In genomic region chr19:5131031-5131865, GRCh38 we compare ENCODE assay signal across 8 cellular contexts.
DNase-seq lines count a peak whose midpoint lies in the region; ATAC-seq, FAIRE-seq and TF ChIP-seq lines count a peak whose summit lies in the region.

No MANE protein-coding gene starts in this region.

- H2BK5ac ChIP-seq in H1 (ENCODE audit: low read depth, low read length), result peak overlapping the region; percentile 87; the same call in 1 of the 2 replicates

- H3K9me3 Mint-ChIP-seq in Caco-2 (ENCODE audit: unreplicated experiment), result no peaks in the 10 kb centered on the region

- H3K4me3 Mint-ChIP-seq in Caco-2 (ENCODE audit: unreplicated experiment), result no peak overlapping the region

- POLR2A ChIA-PET in Caco-2 (lab: Charles Lee) (no interaction called here), H1 (lab: Charles Lee; ENCODE audit: partially characterized antibody) (interaction anchor here (1.2 to 2.3 kb wide), 2 partner anchors 22 to 79 kb away, joined by 3 to 5 read pairs; no protein-coding TSS in a partner anchor)

- H3K27me3 Mint-ChIP-seq in Caco-2 (ENCODE audit: insufficient read depth, unreplicated experiment), result no peaks in the 10 kb centered on the region

- H3K36me3 ChIP-seq in Caco-2 (ENCODE audit: control insufficient read depth, insufficient read depth, low read length) (no peaks in the 10 kb centered on the region; the same call in 1 of the 2 replicates), H1 (ENCODE audit: control insufficient read depth in 2 of 4, insufficient read depth in 4 of 4, low read length in 3 of 4) (peaks cover 5 to 14% (median 8%) of the 10 kb centered on the region in 4 experiments; a peak in 4 of 8 replicates)

- H3K4ac ChIP-seq in H1 (replicated peaks; ENCODE audit: insufficient read length, low read depth, low read length), result peak overlapping the region; percentile 85

- H2AFZ ChIP-seq in H1 (ENCODE audit: low read length), result no peak overlapping the region

- no peak overlapping the region for H2AK5ac ChIP-seq in H1 (ENCODE audit: low read depth, low read length)

- peak overlapping the region; percentile 56 for H3K27ac Mint-ChIP-seq in Caco-2 (ENCODE audit: unreplicated experiment)

- no peaks in the 10 kb centered on the region for H3K79me2 ChIP-seq in H1 (ENCODE audit: control insufficient read depth in 1 of 2, insufficient read depth in 2 of 2, low read length in 2 of 2)

- H3K23ac ChIP-seq in H1 (ENCODE audit: insufficient read length), result no peak overlapping the region

- peaks cover 21% of the 10 kb centered on the region for H3K36me3 Mint-ChIP-seq in Caco-2 (ENCODE audit: insufficient read depth, unreplicated experiment)

- H2BK12ac ChIP-seq in H1 (ENCODE audit: low read depth, low read length), result peak overlapping the region; percentile 87; the same call in 1 of the 2 replicates

- no peak overlapping the region for H2BK20ac ChIP-seq in H1 (ENCODE audit: low read length)

- whole genome bisulfite sequencing in H1 (ENCODE audit: extremely low coverage in 1 of 2, insufficient coverage in 1 of 2, insufficient read length in 1 of 2, insufficient replicate concordance in 2 of 2, low coverage in 1 of 2, low lambda C conversion rate in 2 of 2, missing lambda C conversion rate in 1 of 2), 2 experiments, result 85% methylated on average over 22 of the region's 30 CpGs; no CpG with 5 or more reads in 1 of the 2 experiments

- no peak overlapping the region; the same call in 1 of the 2 replicates for H3K27ac ChIP-seq in H1 (ENCODE audit: low read depth, low read length)

- no peak for FAIRE-seq in H1 (lab: Jason Lieb, UNC)

- no peaks in the 10 kb centered on the region for H3K23me2 ChIP-seq in H1 (ENCODE audit: low read depth, low read length)

- TF ChIP-seq RAD21 in H1 (IDR thresholded peaks at IDR 0.05 in 1 of 2, conservative IDR thresholded peaks at IDR 0.05 in 1 of 2; ENCODE audit: low read depth in 2 of 2, low read length in 2 of 2), result no peak

- H3K4me3 ChIP-seq in Caco-2 (ENCODE audit: low read depth, low read length) (no peak overlapping the region), H1 (ENCODE audit: extremely low read depth in 1 of 4, insufficient read depth in 2 of 4, low read depth in 3 of 4, low read length in 4 of 4) (no peak overlapping the region)

- H4K5ac ChIP-seq in H1 (ENCODE audit: insufficient read length, low read depth, low read length), result peak overlapping the region; percentile 50

- H3K18ac ChIP-seq in H1 (ENCODE audit: extremely low read depth, low read length), result peak overlapping the region; percentile 78

- peak overlapping the region; percentile 72; the same call in 1 of the 2 replicates for H2BK15ac ChIP-seq in H1 (ENCODE audit: low read length)

- H4K8ac ChIP-seq in H1 (ENCODE audit: extremely low read depth, insufficient read depth, low read length), result peak overlapping the region; percentile 71

- intact Hi-C loops in Caco-2 (cut with micrococcal nuclease; ENCODE audit: unreplicated experiment), result no loop called here

- H3K9ac ChIP-seq in H1 (replicated peaks in 1 of 4; ENCODE audit: extremely low read depth in 1 of 4, low read depth in 3 of 4, low read length in 3 of 4), result no peak overlapping the region

- H3K4me1 ChIP-seq in Caco-2 (peaks cover 11% of the 10 kb centered on the region), H1 (replicated peaks in 1 of 4; ENCODE audit: control insufficient read depth in 3 of 4, insufficient read depth in 4 of 4, low read length in 3 of 4) (peaks cover 0 to 44% (median 36%) of the 10 kb centered on the region in 4 experiments; a peak in 6 of 7 replicates)

- peak overlapping the region; percentile 61 for H4K91ac ChIP-seq in H1 (replicated peaks; ENCODE audit: insufficient read length, low read length)

- H2BK120ac ChIP-seq in H1 (replicated peaks; ENCODE audit: low read depth, low read length), result no peak overlapping the region

- no TSS peak for BruUV-seq in Caco-2 (replicated peaks; lab: Mats Ljungman, UMichigan)

- CTCF ChIA-PET in Caco-2 (lab: Charles Lee), result interaction anchor here (1.1 kb wide), 1 partner anchor 23 kb away, joined by 3 read pairs; no protein-coding TSS in a partner anchor
- CTCF ChIA-PET in H1 (lab: Charles Lee; ENCODE audit: partially characterized antibody), result interaction anchor here (0.8 to 2.8 kb wide), 7 partner anchors 16 to 373 kb away, joined by 3 to 18 read pairs (median 9); no protein-coding TSS in a partner anchor

- no peaks in the 10 kb centered on the region for H3K27me3 ChIP-seq in Caco-2 (replicated peaks; ENCODE audit: control insufficient read depth, insufficient read depth, low read length)
- H3K27me3 ChIP-seq in H1 (replicated peaks in 1 of 4; ENCODE audit: control insufficient read depth in 3 of 4, extremely low read depth in 1 of 4, insufficient read depth in 3 of 4, low read length in 3 of 4), result no peaks in the 10 kb centered on the region

- H3K56ac ChIP-seq in H1 (replicated peaks; ENCODE audit: insufficient read length, low read depth, low read length), result no peak overlapping the region

- no peaks in the 10 kb centered on the region for H3K79me1 ChIP-seq in H1 (ENCODE audit: low read depth, low read length)

- DNase-seq in Caco-2 (no peak), H1 (ENCODE audit: low read depth in 1 of 2, low spot score in 2 of 2) (no peak), OCI-M1 (lab: John Stamatoyannopoulos, UW) (no peak), NCI-H446 (lab: John Stamatoyannopoulos, UW) (no peak), NCI-H1436 treated with DMSO at 0.1 percent for 48 hours (lab: John Stamatoyannopoulos, UW) (no peak), kidney tubule cell (ENCODE audit: low spot score) (no peak)

- TF ChIP-seq CTCF in Caco-2 (IDR thresholded peaks at IDR 0.05; ENCODE audit: insufficient read depth in 1 of 2, low read depth in 1 of 2, low read length in 1 of 2, severe bottlenecking in 1 of 2, unreplicated experiment in 1 of 2) (no peak), H1 (IDR thresholded peaks at IDR 0.05; ENCODE audit: control extremely low read depth in 1 of 3, insufficient read depth in 1 of 3, low read depth in 1 of 3, low read length in 3 of 3) (peak; percentile 12 to 54 (median 24))

- TF ChIP-seq EP300 in H1 (IDR thresholded peaks at IDR 0.05; ENCODE audit: borderline replicate concordance in 1 of 2, low read depth in 2 of 2, low read length in 2 of 2), result no peak

- peaks cover 0 to 1% of the 10 kb centered on the region in 2 experiments for H4K20me1 ChIP-seq in H1 (replicated peaks in 1 of 2; ENCODE audit: control insufficient read depth in 1 of 2, insufficient read depth in 2 of 2, low read length in 2 of 2)

- H3K9me3 ChIP-seq in Caco-2, result no peaks in the 10 kb centered on the region
- no peaks in the 10 kb centered on the region for H3K9me3 ChIP-seq in H1 (ENCODE audit: insufficient read depth in 2 of 2, low read depth in 1 of 2, low read length in 1 of 2)

- no peak for TF ChIP-seq POLR2A in H1 (IDR thresholded peaks at IDR 0.05; ENCODE audit: control extremely low read depth in 1 of 2, low read depth in 2 of 2, low read length in 2 of 2)

- no peak overlapping the region for H3K14ac ChIP-seq in H1 (ENCODE audit: insufficient read length)

- H3K4me2 ChIP-seq in H1 (ENCODE audit: insufficient read depth in 1 of 2, low read depth in 2 of 2, low read length in 2 of 2), result peak overlapping the region in 1 of 2 experiments; percentile 28; a peak in 2 of 4 replicates

- H3K4me1 Mint-ChIP-seq in Caco-2 (ENCODE audit: low read depth, unreplicated experiment), result peaks cover 10% of the 10 kb centered on the region

- peak; percentile 32 for ATAC-seq in GM19397 (IDR thresholded peaks at IDR 0.05; ENCODE audit: unreplicated experiment)
- peak; percentile 20 for ATAC-seq in HG03565 (IDR thresholded peaks at IDR 0.05; ENCODE audit: unreplicated experiment)

TF ChIP-seq in H1, 55 proteins besides CTCF, POLR2A, EP300 and RAD21:
- TF ChIP-seq MAX (IDR thresholded peaks at IDR 0.05) (peak; percentile 89), ZNF274 (IDR thresholded peaks at IDR 0.05; ENCODE audit: borderline replicate concordance, extremely low read depth, low read length) (no peak), TEAD4 (IDR thresholded peaks at IDR 0.05; ENCODE audit: low read depth, low read length) (no peak), BCL11A (IDR thresholded peaks at IDR 0.05; ENCODE audit: low read depth in 2 of 2, low read length in 2 of 2) (no peak), E2F6 (IDR thresholded peaks at IDR 0.05) (peak; percentile 62)

Comparison
In these comparisons a context has a peak if more than half of its experiments do, and no peak if none do; other contexts are left out.
1. CTCF ChIP-seq: peak in H1 (3 of 3); none in Caco-2 (0 of 2).